In the genomic region with DNA sequence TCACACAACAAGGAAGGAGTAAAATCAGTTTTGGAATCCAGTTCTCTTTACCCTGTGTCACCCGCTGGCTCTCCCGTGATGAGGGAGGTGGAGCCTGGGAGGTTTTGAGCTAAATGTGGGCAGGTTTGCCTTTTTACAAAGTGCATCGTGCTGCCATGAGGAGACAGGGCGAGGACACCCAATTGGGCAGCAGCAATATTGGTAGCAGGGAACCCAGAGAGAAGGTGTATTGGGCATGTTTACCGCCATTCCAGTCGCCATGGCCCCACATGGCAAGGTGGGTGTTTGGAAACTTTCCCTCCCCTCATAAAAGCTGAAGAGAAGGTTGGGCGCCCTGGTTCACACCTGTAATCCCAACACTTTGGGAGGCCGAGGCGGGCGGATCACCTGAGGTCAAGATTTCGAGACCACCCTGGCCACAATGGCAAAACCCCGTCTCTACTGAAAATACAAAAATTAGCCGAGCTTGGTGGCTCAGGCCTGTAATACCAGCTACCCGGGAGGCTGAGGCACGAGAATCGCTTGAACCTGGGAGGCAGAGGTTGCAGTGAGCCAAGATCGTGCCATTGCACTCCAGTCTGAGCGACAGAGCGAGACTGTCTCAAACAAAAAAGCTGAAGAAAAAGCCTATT, we compare ENCODE assay signal across 8 cellular contexts. TPM values are rescaled to one million over a fixed set of nuclear protein-coding genes. Genes with fewer than 3 reads are reported as not detected.
DNase-seq lines count a peak whose midpoint lies in the region; ATAC-seq and TF ChIP-seq lines count a peak whose summit lies in the region.

No MANE protein-coding gene starts in this region.

- no peaks in the 10 kb centered on the region for H3K36me3 ChIP-seq in SK-N-SH (replicated peaks in 1 of 2; ENCODE audit: control insufficient read depth in 1 of 2, insufficient read depth in 2 of 2, low read length in 1 of 2)
- no peaks in the 10 kb centered on the region for H3K36me3 ChIP-seq in iPS-20b (ENCODE audit: insufficient read depth, low read depth, low read length)
- no peaks in the 10 kb centered on the region for H3K36me3 ChIP-seq in subcutaneous abdominal adipose tissue (ENCODE audit: control insufficient read depth in 5 of 5, insufficient read depth in 5 of 5, low read length in 5 of 5)

- no peak for ATAC-seq in SK-N-SH treated with all-trans-retinoic acid at 6 μM for 48 hours
- no peak for ATAC-seq in activated naive CD4-positive, alpha-beta T cell treated with anti-CD3 and anti-CD28 coated beads, Interleukin-2, amount 50 U/mL, for 72 hours

- peak overlapping the region; percentile 89 to 93 for H3K27ac Mint-ChIP-seq in activated naive CD4-positive, alpha-beta T cell treated with anti-CD3 and anti-CD28 coated beads, Interleukin-2, amount 50 U/mL, for 72 hours

- TF ChIP-seq RAD21 in SK-N-SH (IDR thresholded peaks at IDR 0.05; ENCODE audit: low read length) = no peak

- H3K9me3 Mint-ChIP-seq in activated naive CD4-positive, alpha-beta T cell treated with anti-CD3 and anti-CD28 coated beads, Interleukin-2, amount 50 U/mL, for 72 hours = no peaks in the 10 kb centered on the region

- H2AFZ ChIP-seq in SK-N-SH (ENCODE audit: low read depth) = peak overlapping the region; percentile 94

- peaks cover 19% of the 10 kb centered on the region for H3F3A ChIP-seq in SK-N-SH (replicated peaks; ENCODE audit: insufficient read depth)

- H3K27me3 ChIP-seq in SK-N-SH (ENCODE audit: insufficient read depth) = no peaks in the 10 kb centered on the region
- H3K27me3 ChIP-seq in iPS-20b (ENCODE audit: insufficient read depth, low read length) = no peaks in the 10 kb centered on the region
- no peaks in the 10 kb centered on the region for H3K27me3 ChIP-seq in subcutaneous abdominal adipose tissue (ENCODE audit: control insufficient read depth in 5 of 5, insufficient read depth in 4 of 5, low read length in 5 of 5)

- 89% methylated on average over 18 of the region's 19 CpGs for WGBS in SK-N-SH (ENCODE audit: low lambda C conversion rate)

- peaks cover 8% of the 10 kb centered on the region for H4K20me1 ChIP-seq in SK-N-SH (ENCODE audit: insufficient read depth)

- H3K79me2 ChIP-seq in SK-N-SH (ENCODE audit: insufficient read depth) = peaks cover 41% of the 10 kb centered on the region

- DNase-seq in SK-N-SH (no peak), MV-4-11 (lab: John Stamatoyannopoulos, UW) (no peak), iPS-NIHi7 (ENCODE audit: extremely low spot score) (no peak), NCI-H82 treated with DMSO at 0.1 percent for 48 hours (lab: John Stamatoyannopoulos, UW; ENCODE audit: unreplicated experiment) (no peak)
- no peak for DNase-seq in activated naive CD4-positive, alpha-beta T cell treated with anti-CD3 and anti-CD28 coated beads, Interleukin-2, amount 50 U/mL, for 72 hours (ENCODE audit: low spot score in 2 of 2)

- H3K9ac ChIP-seq in SK-N-SH (peak overlapping the region; percentile 69), iPS-20b (ENCODE audit: low read depth, low read length) (peak overlapping the region; percentile 94; the same call in 1 of the 2 replicates), subcutaneous abdominal adipose tissue (ENCODE audit: low read length in 5 of 5) (peak overlapping the region in 3 of 5 donors; percentile 44 to 79 (median 74))

- CTCF ChIA-PET in SK-N-SH (lab: Yijun Ruan, JAX) = interaction anchor here (0.7 to 11.5 kb wide), 16 partner anchors 11 to 458 kb away, joined by 3 to 297 read pairs (median 6); a partner anchor contains a TSS

- POLR2A ChIA-PET in SK-N-SH (lab: Yijun Ruan, JAX) = interaction anchor here (0.7 to 1.9 kb wide), 6 partner anchors 12 to 200 kb away, joined by 3 to 16 read pairs (median 3); a partner anchor contains a TSS

- H3K9me3 ChIP-seq in SK-N-SH = no peaks in the 10 kb centered on the region
- no peaks in the 10 kb centered on the region for H3K9me3 ChIP-seq in iPS-20b (ENCODE audit: insufficient read depth, low read depth, low read length)
- H3K9me3 ChIP-seq in subcutaneous abdominal adipose tissue (ENCODE audit: control insufficient read depth in 5 of 5, low read length in 5 of 5) = no peaks in the 10 kb centered on the region

- H3K4me1 ChIP-seq in SK-N-SH (ENCODE audit: control insufficient read depth in 1 of 2, insufficient read depth in 2 of 2, low read depth in 1 of 2, low read length in 1 of 2) = peaks cover 11 to 30% of the 10 kb centered on the region in 2 experiments; a peak in 3 of 4 replicates
- peaks cover 5% of the 10 kb centered on the region for H3K4me1 ChIP-seq in iPS-20b (ENCODE audit: insufficient read depth, low read length)
- peaks cover 10 to 51% (median 43%) of the 10 kb centered on the region in 5 donors for H3K4me1 ChIP-seq in subcutaneous abdominal adipose tissue (ENCODE audit: control insufficient read depth in 5 of 5, insufficient read depth in 5 of 5, low read length in 5 of 5)

- TF ChIP-seq EP300 in SK-N-SH (IDR thresholded peaks at IDR 0.05; ENCODE audit: borderline replicate concordance in 1 of 2, low read depth in 1 of 2, low read length in 1 of 2) = no peak

- H3K36me3 Mint-ChIP-seq in activated naive CD4-positive, alpha-beta T cell treated with anti-CD3 and anti-CD28 coated beads, Interleukin-2, amount 50 U/mL, for 72 hours = peaks cover 12 to 27% of the 10 kb centered on the region in 2 donors

- H3K27ac ChIP-seq in SK-N-SH (ENCODE audit: low read depth in 2 of 2, low read length in 1 of 2) (peak overlapping the region; percentile 49 to 74; a peak in 3 of 4 replicates), iPS-20b (ENCODE audit: low read length) (no peak overlapping the region), subcutaneous abdominal adipose tissue (ENCODE audit: low read depth, low read length) (peak overlapping the region; percentile 64)

- no peak for TF ChIP-seq CTCF in SK-N-SH (IDR thresholded peaks at IDR 0.05)

- H3K4me3 ChIP-seq in SK-N-SH (ENCODE audit: low read depth in 2 of 2, low read length in 1 of 2) = peak overlapping the region; percentile 64 to 70
- H3K4me3 ChIP-seq in iPS-20b (ENCODE audit: low read length) = peak overlapping the region; percentile 89
- peak overlapping the region; percentile 62 to 76 (median 69) for H3K4me3 ChIP-seq in subcutaneous abdominal adipose tissue (ENCODE audit: low read depth in 1 of 5, low read length in 5 of 5)

- no peaks in the 10 kb centered on the region for H3K9me2 ChIP-seq in SK-N-SH

- H3K4me2 ChIP-seq in SK-N-SH = peak overlapping the region; percentile 90

TF ChIP-seq in SK-N-SH, 30 proteins besides CTCF, POLR2A, EP300 and RAD21:
- 0 out of 2 replicates have a peak, but pooled peaks have one; percentile 1 for TF ChIP-seq MXI1 (IDR thresholded peaks at IDR 0.05; ENCODE audit: low read depth, low read length)
- no peak for TF ChIP-seq RCOR1 (IDR thresholded peaks at IDR 0.05; ENCODE audit: low read length)
- TF ChIP-seq FOXM1 (IDR thresholded peaks at IDR 0.05; ENCODE audit: low read depth) = no peak
TF ChIP-seq in SK-N-SH: peak in this region for 1.

TF ChIP-seq in SK-N-SH treated with all-trans-retinoic acid at 6 μM for 48 hours, 23 proteins besides CTCF, POLR2A, EP300 and RAD21:
- TF ChIP-seq BACH2 (CRISPR knock-in tag; IDR thresholded peaks at IDR 0.05; ENCODE audit: borderline replicate concordance) (no peak), ZNF70 (CRISPR knock-in tag; IDR thresholded peaks at IDR 0.05) (no peak), ZFP30 (CRISPR knock-in tag; IDR thresholded peaks at IDR 0.05) (no peak), ESRRG (CRISPR knock-in tag; IDR thresholded peaks at IDR 0.05) (no peak), RARB (CRISPR knock-in tag; IDR thresholded peaks at IDR 0.05) (no peak), OSR1 (CRISPR knock-in tag; IDR thresholded peaks at IDR 0.05) (no peak), TOX (CRISPR knock-in tag; IDR thresholded peaks at IDR 0.05; ENCODE audit: borderline replicate concordance) (no peak), ARNTL (CRISPR knock-in tag; IDR thresholded peaks at IDR 0.05; ENCODE audit: borderline replicate concordance, low read depth) (no peak), TCF4 (CRISPR knock-in tag; IDR thresholded peaks at IDR 0.05; ENCODE audit: borderline replicate concordance) (no peak), PPARA (CRISPR knock-in tag; IDR thresholded peaks at IDR 0.05; ENCODE audit: borderline replicate concordance) (no peak)
- TF ChIP-seq, protein P1, sequence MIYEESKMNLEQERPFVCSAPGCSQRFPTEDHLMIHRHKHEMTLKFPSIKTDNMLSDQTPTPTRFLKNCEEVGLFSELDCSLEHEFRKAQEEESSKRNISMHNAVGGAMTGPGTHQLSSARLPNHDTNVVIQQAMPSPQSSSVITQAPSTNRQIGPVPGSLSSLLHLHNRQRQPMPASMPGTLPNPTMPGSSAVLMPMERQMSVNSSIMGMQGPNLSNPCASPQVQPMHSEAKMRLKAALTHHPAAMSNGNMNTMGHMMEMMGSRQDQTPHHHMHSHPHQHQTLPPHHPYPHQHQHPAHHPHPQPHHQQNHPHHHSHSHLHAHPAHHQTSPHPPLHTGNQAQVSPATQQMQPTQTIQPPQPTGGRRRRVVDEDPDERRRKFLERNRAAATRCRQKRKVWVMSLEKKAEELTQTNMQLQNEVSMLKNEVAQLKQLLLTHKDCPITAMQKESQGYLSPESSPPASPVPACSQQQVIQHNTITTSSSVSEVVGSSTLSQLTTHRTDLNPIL (CRISPR knock-in tag; IDR thresholded peaks at IDR 0.05; ENCODE audit: low read depth) = no peak
- TF ChIP-seq, protein P2, sequence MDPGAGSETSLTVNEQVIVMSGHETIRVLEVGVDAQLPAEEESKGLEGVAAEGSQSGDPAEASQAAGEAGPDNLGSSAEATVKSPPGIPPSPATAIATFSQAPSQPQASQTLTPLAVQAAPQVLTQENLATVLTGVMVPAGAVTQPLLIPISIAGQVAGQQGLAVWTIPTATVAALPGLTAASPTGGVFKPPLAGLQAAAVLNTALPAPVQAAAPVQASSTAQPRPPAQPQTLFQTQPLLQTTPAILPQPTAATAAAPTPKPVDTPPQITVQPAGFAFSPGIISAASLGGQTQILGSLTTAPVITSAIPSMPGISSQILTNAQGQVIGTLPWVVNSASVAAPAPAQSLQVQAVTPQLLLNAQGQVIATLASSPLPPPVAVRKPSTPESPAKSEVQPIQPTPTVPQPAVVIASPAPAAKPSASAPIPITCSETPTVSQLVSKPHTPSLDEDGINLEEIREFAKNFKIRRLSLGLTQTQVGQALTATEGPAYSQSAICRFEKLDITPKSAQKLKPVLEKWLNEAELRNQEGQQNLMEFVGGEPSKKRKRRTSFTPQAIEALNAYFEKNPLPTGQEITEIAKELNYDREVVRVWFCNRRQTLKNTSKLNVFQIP (CRISPR knock-in tag; IDR thresholded peaks at IDR 0.05; ENCODE audit: borderline replicate concordance, low read depth) = no peak

RNA-seq across cellular contexts. Expression of a gene that starts 3.5 kb away (rescaled TPM):
- polyA plus RNA-seq in SK-N-SH (2012; rRNA removed) = 99.7 and 100 TPM in 2 replicates
- polyA plus RNA-seq in SK-N-SH (2012; cell fraction: cytosol; rRNA removed) = 108 and 138 TPM in 2 replicates
- 79.8 and 106 TPM in 2 replicates for polyA plus RNA-seq in SK-N-SH (2012; cell fraction: nucleus; rRNA removed)
- 100 to 1,000 TPM; 152 to 221 TPM for total RNA-seq in activated naive CD4-positive, alpha-beta T cell treated with anti-CD3 and anti-CD28 coated beads, Interleukin-2, amount 50 U/mL, for 72 hours

RNA-seq across cellular contexts. Expression of a gene that starts 37.0 kb away (rescaled TPM):
- 18.3 and 18.4 TPM in 2 replicates for polyA plus RNA-seq in SK-N-SH (2012; rRNA removed)
- 8.6 and 12.8 TPM in 2 replicates for polyA plus RNA-seq in SK-N-SH (2012; cell fraction: cytosol; rRNA removed)
- 10.1 and 13.1 TPM in 2 replicates for polyA plus RNA-seq in SK-N-SH (2012; cell fraction: nucleus; rRNA removed)
- total RNA-seq in activated naive CD4-positive, alpha-beta T cell treated with anti-CD3 and anti-CD28 coated beads, Interleukin-2, amount 50 U/mL, for 72 hours = 10 to 100 TPM; 14.8 to 21.2 TPM
